Comparison of ENCODE assay signal across 25 cellular contexts in genomic region chr1:59399642-59400041, GRCh38.
DNase-seq lines count a peak whose midpoint lies in the region; ATAC-seq lines count a peak whose summit lies in the region.
"Had no signal": no experiment of that assay in that cellular context is flagged by ENCODE, and none has a peak within 500 bp of the region (broad histone marks: within the 10 kb centered on the region; RNA-seq: fewer than 3 reads in every experiment).

No MANE protein-coding gene starts in this region.

- peaks cover 23% of the 10 kb centered on the region for H3K4me1 Mint-ChIP-seq in activated T-helper 2 cell treated with anti-CD3 and anti-CD28 coated beads, Interferon-gamma antibody, Interleukin-2, Interleukin-4, amounts not matched to agents 10 μg/mL and 5 μg/mL and 100 μg/mL, durations not matched to agents 14 hours and 24 hours and 36 hours (ENCODE audit: low read depth)
- H3K4me1 Mint-ChIP-seq: B cell; CD14-positive monocyte; CD4-positive, CD25-positive, alpha-beta regulatory T cell; CD8-positive, alpha-beta memory T cell had no signal

- H3K27me3 Mint-ChIP-seq in activated T-helper 2 cell treated with anti-CD3 and anti-CD28 coated beads, Interferon-gamma antibody, Interleukin-2, Interleukin-4, amounts not matched to agents 10 μg/mL and 5 μg/mL and 100 μg/mL, durations not matched to agents 14 hours and 24 hours and 36 hours (ENCODE audit: low read depth) = no peaks in the 10 kb centered on the region
- H3K27me3 Mint-ChIP-seq: B cell; CD4-positive, alpha-beta memory T cell; CD4-positive, alpha-beta T cell; CD4-positive, CD25-positive, alpha-beta regulatory T cell; CD8-positive, alpha-beta memory T cell had no signal

- H3K9me3 Mint-ChIP-seq in activated T-helper 2 cell treated with anti-CD3 and anti-CD28 coated beads, Interferon-gamma antibody, Interleukin-2, Interleukin-4, amounts not matched to agents 10 μg/mL and 5 μg/mL and 100 μg/mL, durations not matched to agents 14 hours and 24 hours and 36 hours = no peaks in the 10 kb centered on the region
- H3K9me3 Mint-ChIP-seq: CD14-positive monocyte; CD4-positive, alpha-beta memory T cell; CD4-positive, alpha-beta T cell; CD8-positive, alpha-beta memory T cell; CD8-positive, alpha-beta T cell had no signal

- ATAC-seq in HG03039 (IDR thresholded peaks at IDR 0.05; ENCODE audit: unreplicated experiment) = no peak
- ATAC-seq: A549; CD8-positive, alpha-beta T cell had no signal

- H3K4me3 Mint-ChIP-seq in activated T-helper 2 cell treated with anti-CD3 and anti-CD28 coated beads, Interferon-gamma antibody, Interleukin-2, Interleukin-4, amounts not matched to agents 10 μg/mL and 5 μg/mL and 100 μg/mL, durations not matched to agents 14 hours and 24 hours and 36 hours (ENCODE audit: low read depth) = no peak overlapping the region
- H3K4me3 Mint-ChIP-seq: B cell; CD14-positive monocyte; CD4-positive, alpha-beta memory T cell; CD4-positive, alpha-beta T cell; CD4-positive, CD25-positive, alpha-beta regulatory T cell; CD8-positive, alpha-beta memory T cell; CD8-positive, alpha-beta T cell had no signal

- H3K27ac Mint-ChIP-seq in activated T-helper 2 cell treated with anti-CD3 and anti-CD28 coated beads, Interferon-gamma antibody, Interleukin-2, Interleukin-4, amounts not matched to agents 10 μg/mL and 5 μg/mL and 100 μg/mL, durations not matched to agents 14 hours and 24 hours and 36 hours = peak overlapping the region; percentile 47
- H3K27ac Mint-ChIP-seq: B cell; CD4-positive, alpha-beta memory T cell; CD4-positive, alpha-beta T cell; CD4-positive, CD25-positive, alpha-beta regulatory T cell; CD8-positive, alpha-beta memory T cell; CD8-positive, alpha-beta T cell had no signal

- DNase-seq in activated T-helper 2 cell treated with anti-CD3 and anti-CD28 coated beads, Interferon-gamma antibody, Interleukin-2, Interleukin-4, amounts not matched to agents 10 μg/mL and 5 μg/mL and 100 μg/mL, durations not matched to agents 14 hours and 24 hours and 36 hours (ENCODE audit: low spot score) = no peak
- DNase-seq: 8988T; ACHN; AML-193; BE2C; C1 segment of cervical spinal cord; Caco-2; Calu3; CD4-positive, alpha-beta memory T cell; CD4-positive, alpha-beta T cell; CD4-positive, CD25-positive, alpha-beta regulatory T cell; CD8-positive, alpha-beta memory T cell; CD8-positive, alpha-beta T cell; COR-L47; DMS 273 treated with DMSO at 0.1 percent for 48 hours; DMS153; DMS53; DMS79; DMS79 treated with DMSO at 0.1 percent for 48 hours; DND-41; EL had no signal

- H3K36me3 Mint-ChIP-seq in activated T-helper 2 cell treated with anti-CD3 and anti-CD28 coated beads, Interferon-gamma antibody, Interleukin-2, Interleukin-4, amounts not matched to agents 10 μg/mL and 5 μg/mL and 100 μg/mL, durations not matched to agents 14 hours and 24 hours and 36 hours (ENCODE audit: low read depth) = no peaks in the 10 kb centered on the region
- H3K36me3 Mint-ChIP-seq: CD14-positive monocyte; CD4-positive, alpha-beta memory T cell; CD8-positive, alpha-beta T cell had no signal

- intact Hi-C loops in activated T-helper 2 cell treated with anti-CD3 and anti-CD28 coated beads, Interferon-gamma antibody, Interleukin-2, Interleukin-4, amounts not matched to agents 10 μg/mL and 5 μg/mL and 100 μg/mL, durations not matched to agents 14 hours and 24 hours and 36 hours (cut with micrococcal nuclease) = loop anchor here (10.0 kb wide), 1 partner anchor 75 kb away; no protein-coding TSS in a partner anchor
